In genomic region chr4:149823770-149824221, GRCh38 we compare ENCODE assay signal across 13 cellular contexts. TPM values are rescaled to one million over a fixed set of nuclear protein-coding genes. Genes with fewer than 3 reads are reported as not detected.
DNase-seq lines count a peak whose midpoint lies in the region; ATAC-seq and TF ChIP-seq lines count a peak whose summit lies in the region.
"Had no signal": no experiment of that assay in that cellular context is flagged by ENCODE, and none has a peak within 500 bp of the region (broad histone marks: within the 10 kb centered on the region; RNA-seq: fewer than 3 reads in every experiment).

No MANE protein-coding gene starts in this region.

- H3K4me3 ChIP-seq in SJSA1 (no peak overlapping the region), fibroblast of the aortic adventitia (ENCODE audit: low read depth, low read length) (no peak overlapping the region)
- H3K4me3 ChIP-seq: mucosa of descending colon had no signal

- peak overlapping the region; percentile 66 for H3K27ac ChIP-seq in SJSA1
- H3K27ac ChIP-seq: 22Rv1 had no signal

- H3K27me3 ChIP-seq in SJSA1 (replicated peaks): no peaks in the 10 kb centered on the region

- H3K4me1 ChIP-seq in SJSA1 (replicated peaks): peaks cover 21% of the 10 kb centered on the region

- no peaks in the 10 kb centered on the region for H3K9me3 ChIP-seq in SJSA1 (replicated peaks)
- H3K9me3 ChIP-seq: mucosa of descending colon had no signal

- intact Hi-C loops in sciatic nerve (cut with DNase I): no loop called here

- H3K36me3 ChIP-seq in SJSA1: no peaks in the 10 kb centered on the region

- DNase-seq in DMS 273 (lab: John Stamatoyannopoulos, UW; ENCODE audit: unreplicated experiment) (peak; percentile 1), DMS 273 treated with DMSO at 0.1 percent for 48 hours (lab: John Stamatoyannopoulos, UW) (no peak), SJSA1 (ENCODE audit: low read depth in 1 of 2, low spot score in 2 of 2) (peak in 1 of 2 experiments; percentile 80), fibroblast of the aortic adventitia (ENCODE audit: low read depth) (peak; percentile 78), superior temporal gyrus (ENCODE audit: extremely low spot score) (peak; percentile 25), GM13976 (ENCODE audit: low spot score) (no peak), NCI-H748 (lab: John Stamatoyannopoulos, UW; ENCODE audit: unreplicated experiment) (no peak), sciatic nerve (ENCODE audit: low spot score) (no peak)
- DNase-seq: activated CD4-positive, alpha-beta T cell treated with anti-CD3 and anti-CD28 coated beads for 4 hours; activated naive CD8-positive, alpha-beta T cell treated with anti-CD3 and anti-CD28 coated beads, Interleukin-2, amount 10 ng/mL, durations not matched to agents 7 days and 5 days; mucosa of descending colon; stimulated activated naive B cell treated with anti-CD40 and anti-IgM and Interleukin-4, amounts not matched to agents 10 μg/mL and 1 μg/mL and 100 μg/mL, for 72 hours had no signal

- in situ Hi-C loops in GM13976 (cut with MboI; ENCODE audit: low sequenced_read_pairs, unreplicated experiment): no loop called here

- TF ChIP-seq CTCF in fibroblast of the aortic adventitia (IDR thresholded peaks at IDR 0.05; ENCODE audit: insufficient read depth, low read length) (no peak), GM13976 (IDR thresholded peaks at IDR 0.05; ENCODE audit: borderline replicate concordance, control extremely low read depth, extremely low read depth, insufficient read depth, missing control alignments) (no peak)

- no peak for ATAC-seq in sciatic nerve
- ATAC-seq: mucosa of descending colon; stimulated activated naive B cell treated with anti-CD40 and anti-IgM and Interleukin-4, amounts not matched to agents 10 μg/mL and 1 μg/mL and 100 μg/mL, for 72 hours had no signal

RNA-seq across cellular contexts. Expression of gene IQCM, which starts 8.2 kb away (rescaled TPM):
- not detected in 2 replicates for total RNA-seq in SJSA1 (2014; rRNA removed; shearing (Covaris generic))
- total RNA-seq in fibroblast of the aortic adventitia (ENCODE audit: low replicate concordance): 0.16 and 0.27 TPM in 2 replicates
- not detected for total RNA-seq in sciatic nerve
- total RNA-seq: activated naive CD8-positive, alpha-beta T cell treated with anti-CD3 and anti-CD28 coated beads, Interleukin-2, amount 10 ng/mL, durations not matched to agents 7 days and 5 days had no signal

Comparison
In these comparisons a context has a peak if more than half of its experiments do, and no peak if none do; other contexts are left out.
1. DNase-seq: peak in DMS 273 (single experiment), fibroblast of the aortic adventitia (single experiment) and superior temporal gyrus (single experiment); none in DMS 273 treated with DMSO at 0.1 percent for 48 hours (single experiment), GM13976 (single experiment), NCI-H748 (single experiment) and sciatic nerve (single experiment).